Comparison of ENCODE assay signal across 8 cellular contexts in genomic region chr13:24683833-24684599, GRCh38. TPM values are rescaled to one million over a fixed set of nuclear protein-coding genes. Genes with fewer than 3 reads are reported as not detected.
DNase-seq lines count a peak whose midpoint lies in the region; ATAC-seq and TF ChIP-seq lines count a peak whose summit lies in the region.

No MANE protein-coding gene starts in this region.

- no peak for TF ChIP-seq EP300 in gastroesophageal sphincter (IDR thresholded peaks at IDR 0.05)

- no peak for TF ChIP-seq POLR2A in gastroesophageal sphincter (IDR thresholded peaks at IDR 0.05)

- H3K36me3 ChIP-seq in gastroesophageal sphincter (no peaks in the 10 kb centered on the region), parathyroid adenoma (ENCODE audit: control insufficient read depth, insufficient read depth, low read length) (no peaks in the 10 kb centered on the region)

- ATAC-seq in HG03342 (IDR thresholded peaks at IDR 0.05; ENCODE audit: unreplicated experiment) (peak; percentile 50), gastroesophageal sphincter (peak; percentile 35), HG02938 (IDR thresholded peaks at IDR 0.05; ENCODE audit: unreplicated experiment) (no peak)

- H3K9me3 ChIP-seq in gastroesophageal sphincter (no peaks in the 10 kb centered on the region), parathyroid adenoma (ENCODE audit: control insufficient read depth, low read length) (no peaks in the 10 kb centered on the region)

- H3K27me3 ChIP-seq in gastroesophageal sphincter = peaks cover 57% of the 10 kb centered on the region
- no peaks in the 10 kb centered on the region for H3K27me3 ChIP-seq in parathyroid adenoma (ENCODE audit: control insufficient read depth, insufficient read depth, low read length)

- H3K79me2 ChIP-seq in parathyroid adenoma = no peaks in the 10 kb centered on the region

- DNase-seq in SHP77 (lab: John Stamatoyannopoulos, UW) = peak; percentile 4 to 28
- no peak for DNase-seq in SHP77 treated with DMSO at 0.1 percent for 48 hours (lab: John Stamatoyannopoulos, UW)
- peak; percentile 39 for DNase-seq in RKO (ENCODE audit: low spot score)
- peak; percentile 40 for DNase-seq in activated effector memory CD4-positive, alpha-beta T cell treated with Interleukin-2 at 50 U/mL for 16 hours

- H3K4me1 ChIP-seq in gastroesophageal sphincter = peaks cover 0 to 23% (median 11%) of the 10 kb centered on the region in 3 donors
- H3K4me1 ChIP-seq in parathyroid adenoma = peaks cover 7% of the 10 kb centered on the region

- H3K27ac ChIP-seq in gastroesophageal sphincter (no peak overlapping the region), parathyroid adenoma (no peak overlapping the region)

- WGBS in gastroesophageal sphincter (ENCODE audit: low coverage in 1 of 2), 2 donors = 0% methylated on average over 1 of the region's 4 CpGs; no CpG with 5 or more reads in 1 of the 2 donors

- peak in 3 of 4 experiments; percentile 52 to 82 (median 59) for TF ChIP-seq CTCF in gastroesophageal sphincter (IDR thresholded peaks at IDR 0.05)
- peak; percentile 62 for TF ChIP-seq CTCF in parathyroid adenoma (IDR thresholded peaks at IDR 0.05)

- peak overlapping the region; percentile 64 for H2AFZ ChIP-seq in parathyroid adenoma

- H3K9ac ChIP-seq in parathyroid adenoma = no peak overlapping the region

- H3K4me3 ChIP-seq in gastroesophageal sphincter (no peak overlapping the region), parathyroid adenoma (ENCODE audit: low read depth, low read length) (no peak overlapping the region)

- H3K4me2 ChIP-seq in parathyroid adenoma (ENCODE audit: low read length) = no peak overlapping the region

RNA-seq across cellular contexts. Expression of gene ATP12A, which starts 3.8 kb away (rescaled TPM):
- total RNA-seq in gastroesophageal sphincter = under 1 TPM in 1 of 4 donors, not detected in 3; 0.22 TPM
